In the genomic region with DNA sequence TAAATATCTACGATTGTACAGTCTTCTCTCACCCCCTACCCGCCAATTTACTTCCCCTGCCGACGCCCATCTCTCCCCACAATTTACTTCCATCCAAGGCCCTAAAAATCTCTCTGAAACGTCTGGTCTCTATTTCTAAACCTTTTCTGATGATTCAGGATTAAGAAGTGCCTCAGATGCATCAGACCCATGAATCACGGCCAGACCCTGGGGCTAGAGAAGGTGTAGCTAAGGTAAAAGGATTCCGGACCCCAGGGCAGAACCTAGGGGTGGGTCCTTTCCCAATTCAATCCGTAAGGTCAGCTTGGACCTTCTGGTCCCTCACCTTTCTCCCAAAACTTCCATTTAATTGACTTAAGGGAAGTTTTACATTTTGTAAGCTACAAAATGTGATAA, we compare ENCODE assay signal across 22 cellular contexts. TPM values are rescaled to one million over a fixed set of nuclear protein-coding genes. Genes with fewer than 3 reads are reported as not detected.
DNase-seq lines count a peak whose midpoint lies in the region; ATAC-seq, FAIRE-seq and TF ChIP-seq lines count a peak whose summit lies in the region.
"Had no signal": no experiment of that assay in that cellular context is flagged by ENCODE, and none has a peak within 500 bp of the region (broad histone marks: within the 10 kb centered on the region; RNA-seq: fewer than 3 reads in every experiment).

No MANE protein-coding gene starts in this region.

- no peak overlapping the region for H3K9ac ChIP-seq in HepG2 (ENCODE audit: insufficient read depth, low read depth, low read length)

- no peaks in the 10 kb centered on the region for H3K9me3 ChIP-seq in HepG2 (ENCODE audit: low read length)
- no peaks in the 10 kb centered on the region for H3K9me3 ChIP-seq in right lobe of liver
- H3K9me3 ChIP-seq in psoas muscle = no peaks in the 10 kb centered on the region
- H3K9me3 ChIP-seq: upper lobe of right lung had no signal

- peaks cover 19% of the 10 kb centered on the region for H3K4me1 ChIP-seq in HepG2 (ENCODE audit: insufficient read depth, low read length)
- H3K4me1 ChIP-seq in right lobe of liver = peaks cover 0 to 44% (median 8%) of the 10 kb centered on the region in 4 donors
- H3K4me1 ChIP-seq in psoas muscle = peaks cover 82% of the 10 kb centered on the region

- no peak overlapping the region for H2AFZ ChIP-seq in HepG2 (ENCODE audit: low read length)

- H3K36me3 ChIP-seq in HepG2 (replicated peaks in 1 of 2; ENCODE audit: control insufficient read depth in 1 of 2, insufficient read depth in 2 of 2, low read length in 2 of 2) (peaks cover 4 to 40% of the 10 kb centered on the region in 2 experiments), right lobe of liver (peaks cover 0 to 5% (median 0%) of the 10 kb centered on the region in 4 donors), psoas muscle (ENCODE audit: insufficient read depth in 1 of 2, low read depth in 1 of 2) (peaks cover 0 to 14% of the 10 kb centered on the region in 2 donors)

- no peak for FAIRE-seq in HepG2 (lab: Jason Lieb, UNC)
- FAIRE-seq: H54 had no signal

- in situ Hi-C loops in HepG2 (cut with HindIII; ENCODE audit: extremely low pct_ligation_motif_present, low pct_unique_long_range_greater_than_20kb) = no loop called here

- DNase-seq in HepG2 (ENCODE audit: low spot score) = no peak
- DNase-seq in right lobe of liver = no peak
- peak; percentile 63 for DNase-seq in epithelial cell of esophagus (ENCODE audit: low read depth)
- no peak for DNase-seq in psoas muscle
- DNase-seq in GM10266 (ENCODE audit: extremely low spot score) = no peak
- DNase-seq: activated CD4-positive, alpha-beta memory T cell treated with anti-CD3 and anti-CD28 coated beads for 36 hours; activated T-cell treated with anti-CD3 and anti-CD28 coated beads, Interleukin-2, amount 50 U/mL, for 24 hours; CD8-positive, alpha-beta T cell; DMS53; MM.1S; natural killer cell; NCI-H1694 treated with DMSO at 0.1 percent for 48 hours; NCI-H510A treated with DMSO at 0.1 percent for 48 hours; Right ventricle myocardium superior; T-cell; upper lobe of right lung had no signal

- intact Hi-C loops in HepG2 (cut with micrococcal nuclease; ENCODE audit: unreplicated experiment) (no loop called here), right lobe of liver (cut with DNase I) (no loop called here), psoas muscle (cut with DNase I) (loop anchor here in 1 of 2 donors (5.0 kb wide), 1 partner anchor 38 kb away; no protein-coding TSS in a partner anchor)

- H3K79me2 ChIP-seq in HepG2 (ENCODE audit: insufficient read depth, low read length) = peaks cover 2% of the 10 kb centered on the region

- TF ChIP-seq RAD21 in HepG2 (CRISPR knock-in tag; IDR thresholded peaks at IDR 0.05) = no peak

- TF ChIP-seq EP300 in HepG2 (IDR thresholded peaks at IDR 0.05; ENCODE audit: low read depth in 2 of 2, low read length in 2 of 2) = no peak
- no peak for TF ChIP-seq EP300 in HepG2 (CRISPR knock-in tag; IDR thresholded peaks at IDR 0.05; ENCODE audit: borderline replicate concordance)

- H3K4me3 ChIP-seq in HepG2 (replicated peaks in 1 of 3; ENCODE audit: insufficient read depth in 1 of 3, low read depth in 2 of 3, low read length in 3 of 3) = no peak overlapping the region
- no peak overlapping the region for H3K4me3 ChIP-seq in right lobe of liver
- no peak overlapping the region for H3K4me3 ChIP-seq in epithelial cell of esophagus (ENCODE audit: low read length)
- H3K4me3 ChIP-seq in psoas muscle = peak overlapping the region; percentile 4
- H3K4me3 ChIP-seq: upper lobe of right lung had no signal

- no peaks in the 10 kb centered on the region for H3K27me3 ChIP-seq in HepG2 (ENCODE audit: control insufficient read depth in 1 of 2, insufficient read depth in 2 of 2, low read length in 2 of 2)
- no peaks in the 10 kb centered on the region for H3K27me3 ChIP-seq in right lobe of liver
- H3K27me3 ChIP-seq in psoas muscle (ENCODE audit: insufficient read depth in 3 of 3, low read length in 2 of 3) = no peaks in the 10 kb centered on the region
- H3K27me3 ChIP-seq: upper lobe of right lung had no signal

- no peaks in the 10 kb centered on the region for H4K20me1 ChIP-seq in HepG2 (ENCODE audit: insufficient read depth, low read length)

- no peak overlapping the region for H3K4me2 ChIP-seq in HepG2 (ENCODE audit: low read depth, low read length)

- H3K27ac ChIP-seq in HepG2 (ENCODE audit: extremely low read length, insufficient read depth, low read length) (peak overlapping the region; percentile 49), right lobe of liver (peak overlapping the region in 1 of 3 donors; percentile 66), psoas muscle (peak overlapping the region; percentile 84)
- H3K27ac ChIP-seq: upper lobe of right lung had no signal

- no peak for ATAC-seq in HepG2
- no peak for ATAC-seq in right lobe of liver
- no peak for ATAC-seq in psoas muscle
- no peak for ATAC-seq in SK-N-SH treated with all-trans-retinoic acid at 6 μM for 48 hours
- ATAC-seq in HG03469 (IDR thresholded peaks at IDR 0.05; ENCODE audit: unreplicated experiment) = no peak
- ATAC-seq in GM19023 (IDR thresholded peaks at IDR 0.05; ENCODE audit: unreplicated experiment) = no peak
- ATAC-seq: CD8-positive, alpha-beta T cell; esophagus mucosa; natural killer cell; stimulated activated effector memory CD8-positive, alpha-beta T cell treated with anti-CD3 and anti-CD28 coated beads, Interleukin-12 subunit alpha, Interleukin-12 subunit beta, amount 100 ng/mL, for 72 hours; T-cell; upper lobe of right lung had no signal

- TF ChIP-seq POLR2A in HepG2 (IDR thresholded peaks at IDR 0.05; ENCODE audit: insufficient read depth in 1 of 2, low read depth in 2 of 2, low read length in 2 of 2) (no peak), right lobe of liver (IDR thresholded peaks at IDR 0.05) (no peak)

- CTCF ChIA-PET in HepG2 (lab: Yijun Ruan, JAX; ENCODE audit: low intra/inter-chr PET ratio, low total read pairs) = no interaction called here

- no TSS peak for BruUV-seq in HepG2 (replicated peaks; lab: Mats Ljungman, UMichigan)

- WGBS in HepG2 (ENCODE audit: low lambda C conversion rate) = 97% methylated on average over 8 of the region's 8 CpGs
- 73% methylated on average over 8 of the region's 8 CpGs for WGBS in right lobe of liver (ENCODE audit: insufficient coverage, low coverage, low lambda C conversion rate, missing lambda C conversion rate)
- WGBS in psoas muscle, 3 donors = 48 to 66% (median 53%) methylated on average over 8 of the region's 8 CpGs

- POLR2A ChIA-PET in HepG2 (lab: Yijun Ruan, JAX) = interaction anchor here (1.2 kb wide), 1 partner anchor 10 kb away, joined by 3 read pairs; no protein-coding TSS in a partner anchor

- TF ChIP-seq CTCF in HepG2 (CRISPR knock-in tag; IDR thresholded peaks at IDR 0.05) (no peak), right lobe of liver (IDR thresholded peaks at IDR 0.05) (no peak), epithelial cell of esophagus (IDR thresholded peaks at IDR 0.05; ENCODE audit: insufficient read depth, low read depth, low read length, missing control alignments) (no peak), psoas muscle (IDR thresholded peaks at IDR 0.05) (no peak), GM10266 (IDR thresholded peaks at IDR 0.05; ENCODE audit: control insufficient read depth, insufficient read depth, low read depth, missing control alignments) (no peak)

TF ChIP-seq in HepG2, 621 proteins besides CTCF, POLR2A, EP300 and RAD21 (continues in another document):
- no peak for TF ChIP-seq ZNF598 (CRISPR knock-in tag; IDR thresholded peaks at IDR 0.05; ENCODE audit: borderline replicate concordance)
- no peak for TF ChIP-seq GABPB1 (CRISPR knock-in tag; IDR thresholded peaks at IDR 0.05)

TF ChIP-seq in SK-N-SH treated with all-trans-retinoic acid at 6 μM for 48 hours, 23 proteins besides CTCF, POLR2A, EP300 and RAD21:
- TF ChIP-seq, protein P1, sequence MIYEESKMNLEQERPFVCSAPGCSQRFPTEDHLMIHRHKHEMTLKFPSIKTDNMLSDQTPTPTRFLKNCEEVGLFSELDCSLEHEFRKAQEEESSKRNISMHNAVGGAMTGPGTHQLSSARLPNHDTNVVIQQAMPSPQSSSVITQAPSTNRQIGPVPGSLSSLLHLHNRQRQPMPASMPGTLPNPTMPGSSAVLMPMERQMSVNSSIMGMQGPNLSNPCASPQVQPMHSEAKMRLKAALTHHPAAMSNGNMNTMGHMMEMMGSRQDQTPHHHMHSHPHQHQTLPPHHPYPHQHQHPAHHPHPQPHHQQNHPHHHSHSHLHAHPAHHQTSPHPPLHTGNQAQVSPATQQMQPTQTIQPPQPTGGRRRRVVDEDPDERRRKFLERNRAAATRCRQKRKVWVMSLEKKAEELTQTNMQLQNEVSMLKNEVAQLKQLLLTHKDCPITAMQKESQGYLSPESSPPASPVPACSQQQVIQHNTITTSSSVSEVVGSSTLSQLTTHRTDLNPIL (CRISPR knock-in tag; IDR thresholded peaks at IDR 0.05; ENCODE audit: low read depth) = no peak
- no peak for TF ChIP-seq ZFP30 (CRISPR knock-in tag; IDR thresholded peaks at IDR 0.05)
TF ChIP-seq in SK-N-SH treated with all-trans-retinoic acid at 6 μM for 48 hours: peak in this region for 0.

RNA-seq across cellular contexts. Expression of a gene that starts 46.4 kb away (rescaled TPM):
- total RNA-seq in HepG2 (2016; rRNA removed; fragmentation: Illumina TruSeq; extraction: Trizol) (16.3 and 24.8 TPM in 2 replicates), right lobe of liver (10 to 100 TPM; 15.8 to 23.2 (median 17.8) TPM), psoas muscle (100 to 1,000 TPM in 1 of 4 donors, 10 to 100 TPM in 3; 41.1 to 119 (median 49.8) TPM)
- total RNA-seq in HepG2 (2016; cell fraction: cytosol; rRNA removed; fragmentation: Illumina TruSeq; extraction: Trizol; ENCODE audit: low read depth) = 24.3 and 29.3 TPM in 2 replicates
- total RNA-seq in HepG2 (2016; cell fraction: insoluble cytoplasmic fraction; rRNA removed; fragmentation: Illumina TruSeq; extraction: Trizol) = 14.1 and 27.5 TPM in 2 replicates
- total RNA-seq in HepG2 (2016; cell fraction: membrane; rRNA removed; fragmentation: Illumina TruSeq; extraction: Trizol) = 13.9 and 14.8 TPM in 2 replicates
- total RNA-seq in HepG2 (2016; cell fraction: nucleus; rRNA removed; fragmentation: Illumina TruSeq; extraction: Trizol) = 30.1 and 36.3 TPM in 2 replicates
- polyA plus RNA-seq in HepG2 (2011; rRNA removed) (17.8 and 23.5 TPM in 2 replicates), psoas muscle (10 to 100 TPM in 2 of 3 donors, 1 to 10 TPM in 1; 9.8 to 29.4 (median 29.0) TPM)
- polyA plus RNA-seq in HepG2 (2011; cell fraction: cytosol; rRNA removed) = 15.1 TPM in 2 replicates
- 38.4 and 48.0 TPM in 2 replicates for polyA plus RNA-seq in HepG2 (2011; cell fraction: nucleus; rRNA removed)
- 18.0 and 20.2 TPM in 2 replicates for polyA plus RNA-seq in HepG2 (2012)
- polyA plus RNA-seq in HepG2 (2016; cell fraction: cytosol; fragmentation: Illumina TruSeq; extraction: Trizol; ENCODE audit: low read depth) = 0.89 and 1.1 TPM in 2 replicates
- 10.0 and 13.0 TPM in 2 replicates for polyA plus RNA-seq in HepG2 (2016; cell fraction: insoluble cytoplasmic fraction; fragmentation: Illumina TruSeq; extraction: Trizol; ENCODE audit: low read depth)
- polyA plus RNA-seq in HepG2 (2016; cell fraction: membrane; fragmentation: Illumina TruSeq; extraction: Trizol; ENCODE audit: low read depth) = 3.6 and 4.4 TPM in 2 replicates
- polyA plus RNA-seq in HepG2 (2016; cell fraction: nucleus; fragmentation: Illumina TruSeq; extraction: Trizol; ENCODE audit: insufficient read depth, low read depth) = 39.1 and 41.4 TPM in 2 replicates
- polyA minus RNA-seq in HepG2 (2011; rRNA and poly(A)+ RNA removed; ENCODE audit: low replicate concordance) = 0.94 and 60.0 TPM in 2 replicates
- 12.2 and 17.4 TPM in 2 replicates for polyA minus RNA-seq in HepG2 (2011; cell fraction: cytosol; rRNA and poly(A)+ RNA removed)
- 26.6 and 27.2 TPM in 2 replicates for polyA minus RNA-seq in HepG2 (2011; cell fraction: nucleus; rRNA and poly(A)+ RNA removed)
